In the genomic region with DNA sequence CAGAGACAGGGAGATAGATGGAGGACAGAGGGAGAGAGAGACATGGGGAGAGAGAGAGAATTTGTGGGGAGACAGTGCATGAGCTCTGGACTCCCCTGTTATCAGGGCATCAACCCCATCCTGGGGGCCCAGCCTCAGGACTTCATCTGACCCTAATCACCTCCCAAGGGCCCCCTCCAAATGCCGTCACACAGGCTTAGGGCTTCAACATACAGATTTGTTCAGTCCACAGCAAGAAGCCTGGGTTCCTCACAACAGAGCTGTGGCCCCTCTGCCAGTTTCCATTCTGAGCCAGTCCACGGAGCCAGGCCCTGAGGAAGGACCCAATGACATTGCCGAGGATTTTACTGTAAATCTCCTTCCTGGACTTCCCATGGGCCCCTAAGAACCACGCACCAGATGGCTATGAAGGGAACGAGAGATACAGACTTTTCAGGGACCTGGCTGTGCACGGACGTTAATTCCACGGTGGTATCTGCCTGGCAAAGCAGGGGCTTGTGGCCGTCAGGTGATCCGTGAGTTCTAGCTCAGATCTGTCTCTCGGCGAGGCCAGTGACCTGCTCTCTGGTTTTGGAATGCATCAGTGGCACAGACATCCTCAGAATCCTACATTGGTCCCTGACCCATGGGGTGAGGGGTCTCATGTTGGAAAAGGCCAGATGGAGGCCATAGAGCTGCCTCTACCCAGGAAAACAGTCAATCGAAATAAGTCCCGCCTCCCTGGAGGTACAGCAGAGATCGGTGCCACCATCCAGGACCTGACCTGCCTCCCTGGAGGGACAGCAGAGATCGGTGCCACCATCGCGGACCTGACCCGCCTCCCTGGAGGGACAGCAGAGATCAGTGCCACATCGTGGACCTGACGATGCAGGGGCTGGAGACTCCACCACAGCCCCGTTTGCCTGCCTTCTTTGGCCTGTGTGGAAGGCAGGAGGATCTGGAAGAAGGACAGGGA, we compare ENCODE assay signal across 1 cellular context.
TF ChIP-seq lines count a peak whose summit lies in the region.

No MANE protein-coding gene starts in this region.

TF ChIP-seq in GM23338, 12 proteins besides CTCF, POLR2A, EP300 and RAD21 (continued from another document):
- TF ChIP-seq, protein P1, sequence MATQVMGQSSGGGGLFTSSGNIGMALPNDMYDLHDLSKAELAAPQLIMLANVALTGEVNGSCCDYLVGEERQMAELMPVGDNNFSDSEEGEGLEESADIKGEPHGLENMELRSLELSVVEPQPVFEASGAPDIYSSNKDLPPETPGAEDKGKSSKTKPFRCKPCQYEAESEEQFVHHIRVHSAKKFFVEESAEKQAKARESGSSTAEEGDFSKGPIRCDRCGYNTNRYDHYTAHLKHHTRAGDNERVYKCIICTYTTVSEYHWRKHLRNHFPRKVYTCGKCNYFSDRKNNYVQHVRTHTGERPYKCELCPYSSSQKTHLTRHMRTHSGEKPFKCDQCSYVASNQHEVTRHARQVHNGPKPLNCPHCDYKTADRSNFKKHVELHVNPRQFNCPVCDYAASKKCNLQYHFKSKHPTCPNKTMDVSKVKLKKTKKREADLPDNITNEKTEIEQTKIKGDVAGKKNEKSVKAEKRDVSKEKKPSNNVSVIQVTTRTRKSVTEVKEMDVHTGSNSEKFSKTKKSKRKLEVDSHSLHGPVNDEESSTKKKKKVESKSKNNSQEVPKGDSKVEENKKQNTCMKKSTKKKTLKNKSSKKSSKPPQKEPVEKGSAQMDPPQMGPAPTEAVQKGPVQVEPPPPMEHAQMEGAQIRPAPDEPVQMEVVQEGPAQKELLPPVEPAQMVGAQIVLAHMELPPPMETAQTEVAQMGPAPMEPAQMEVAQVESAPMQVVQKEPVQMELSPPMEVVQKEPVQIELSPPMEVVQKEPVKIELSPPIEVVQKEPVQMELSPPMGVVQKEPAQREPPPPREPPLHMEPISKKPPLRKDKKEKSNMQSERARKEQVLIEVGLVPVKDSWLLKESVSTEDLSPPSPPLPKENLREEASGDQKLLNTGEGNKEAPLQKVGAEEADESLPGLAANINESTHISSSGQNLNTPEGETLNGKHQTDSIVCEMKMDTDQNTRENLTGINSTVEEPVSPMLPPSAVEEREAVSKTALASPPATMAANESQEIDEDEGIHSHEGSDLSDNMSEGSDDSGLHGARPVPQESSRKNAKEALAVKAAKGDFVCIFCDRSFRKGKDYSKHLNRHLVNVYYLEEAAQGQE (IDR thresholded peaks at IDR 0.05; ENCODE audit: unreplicated experiment): no peak
- TF ChIP-seq STAT1 (IDR thresholded peaks at IDR 0.05; ENCODE audit: unreplicated experiment) (no peak), ZNF114 (CRISPR knock-in tag; IDR thresholded peaks at IDR 0.05) (no peak), EZH2 (IDR thresholded peaks at IDR 0.05; ENCODE audit: low read depth, unreplicated experiment) (no peak), JUNB (IDR thresholded peaks at IDR 0.05; ENCODE audit: unreplicated experiment) (no peak)
- TF ChIP-seq, protein P2, sequence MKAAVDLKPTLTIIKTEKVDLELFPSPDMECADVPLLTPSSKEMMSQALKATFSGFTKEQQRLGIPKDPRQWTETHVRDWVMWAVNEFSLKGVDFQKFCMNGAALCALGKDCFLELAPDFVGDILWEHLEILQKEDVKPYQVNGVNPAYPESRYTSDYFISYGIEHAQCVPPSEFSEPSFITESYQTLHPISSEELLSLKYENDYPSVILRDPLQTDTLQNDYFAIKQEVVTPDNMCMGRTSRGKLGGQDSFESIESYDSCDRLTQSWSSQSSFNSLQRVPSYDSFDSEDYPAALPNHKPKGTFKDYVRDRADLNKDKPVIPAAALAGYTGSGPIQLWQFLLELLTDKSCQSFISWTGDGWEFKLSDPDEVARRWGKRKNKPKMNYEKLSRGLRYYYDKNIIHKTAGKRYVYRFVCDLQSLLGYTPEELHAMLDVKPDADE (IDR thresholded peaks at IDR 0.05): no peak
